ENCODE assay signal across 13 cellular contexts in the genomic region with DNA sequence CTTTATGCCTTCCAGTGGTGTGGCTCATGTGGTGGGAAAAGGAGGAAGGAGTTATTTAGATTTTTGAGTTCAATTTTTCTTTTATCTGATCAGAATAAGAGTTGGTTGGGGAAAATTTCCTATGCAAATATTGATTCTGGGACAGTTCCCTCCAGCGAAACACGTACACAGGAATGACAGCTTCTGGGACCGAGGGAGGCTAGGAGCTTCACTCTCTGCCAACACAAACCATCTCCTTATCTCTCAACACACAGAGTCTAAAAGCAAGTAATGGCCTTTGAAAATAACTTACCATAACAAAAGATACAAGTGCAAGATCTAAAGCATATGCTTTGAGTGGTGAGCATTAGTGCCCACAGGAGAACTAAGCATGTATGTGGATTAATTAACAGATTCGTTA.
"Had no signal": no experiment of that assay in that cellular context is flagged by ENCODE, and none has a peak within 500 bp of the region (broad histone marks: within the 10 kb centered on the region; RNA-seq: fewer than 3 reads in every experiment).

No MANE protein-coding gene starts in this region.

- ATAC-seq: foreskin keratinocyte, lower lobe of right lung, T-cell had no signal

- H3K36me3 ChIP-seq: lower lobe of right lung, stomach had no signal

- H3K27me3 ChIP-seq: foreskin keratinocyte, stomach, testis had no signal

- H3K4me3 ChIP-seq: coronary artery, lower lobe of right lung, stomach, testis had no signal

- H3K9me3 ChIP-seq: lower lobe of right lung, stomach, testis had no signal

- DNase-seq: activated CD4-positive, alpha-beta T cell treated with anti-CD3 and anti-CD28 coated beads for 1 hour; activated CD4-positive, alpha-beta T cell treated with anti-CD3 and anti-CD28 coated beads, Interleukin-2, amount 50 U/mL, for 4 hours; activated naive CD4-positive, alpha-beta T cell treated with anti-CD3 and anti-CD28 coated beads, Interleukin-2, amount 10 ng/mL, durations not matched to agents 7 days and 5 days; activated T-cell treated with anti-CD3 and anti-CD28 coated beads for 4 hours; central memory CD4-positive, alpha-beta T cell; foreskin keratinocyte; lower lobe of right lung; stimulated activated CD4-positive, alpha-beta T cell treated with anti-CD3 and anti-CD28 coated beads, Interleukin-1b, Interleukin-23, amount 100 ng/mL, for 48 hours; stomach; T-cell; T1000; testis had no signal

- H3K4me1 ChIP-seq: foreskin keratinocyte, lower lobe of right lung, stomach, testis had no signal

- H3K27ac ChIP-seq: foreskin keratinocyte, lower lobe of right lung, stomach, testis had no signal
